Comparison of ENCODE assay signal across 19 cellular contexts in the genomic region with DNA sequence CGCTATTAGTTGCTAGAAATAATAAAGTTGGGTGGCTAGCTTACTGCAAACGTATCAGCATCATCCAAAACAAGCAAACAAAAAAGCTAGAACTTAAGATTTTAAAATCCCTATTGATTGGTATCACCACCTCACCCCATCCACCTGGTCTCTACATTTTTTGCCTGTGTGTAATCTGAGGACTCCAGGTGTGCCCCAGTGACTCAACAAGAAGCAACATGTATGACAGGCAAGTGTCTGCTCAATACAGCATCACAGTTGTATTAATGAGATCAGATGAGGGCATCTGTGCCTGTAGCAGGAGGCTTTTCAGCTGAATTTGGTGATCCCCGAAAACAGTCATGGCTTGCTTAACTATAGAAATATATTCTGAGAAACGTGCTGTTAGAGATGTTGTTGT. TPM values are rescaled to one million over a fixed set of nuclear protein-coding genes. Genes with fewer than 3 reads are reported as not detected.
A peak's percentile ranks its signal among the peaks of the same experiment; 100 is the strongest.
DNase-seq lines count a peak whose midpoint lies in the region; ATAC-seq, FAIRE-seq and TF ChIP-seq lines count a peak whose summit lies in the region.
"Had no signal": no experiment of that assay in that cellular context is flagged by ENCODE, and none has a peak within 500 bp of the region (broad histone marks: within the 10 kb centered on the region; RNA-seq: fewer than 3 reads in every experiment).

No MANE protein-coding gene starts in this region.

- H3K36me3 Mint-ChIP-seq in chondrocyte (ENCODE audit: low read depth), result no peaks in the 10 kb centered on the region

- H3K4me2 ChIP-seq in mammary epithelial cell (ENCODE audit: insufficient read depth, low read depth, low read length), result no peak overlapping the region
- peak overlapping the region; percentile 16 for H3K4me2 ChIP-seq in keratinocyte (ENCODE audit: control insufficient read depth, extremely low read depth, insufficient read depth, low read depth, low read length)
- H3K4me2 ChIP-seq: BLaER1 treated with 17β-estradiol and CSF1 and Interleukin-3, amounts not matched to agents 10 nM and 100 nM had no signal

- DNase-seq in NCI-H345 (lab: John Stamatoyannopoulos, UW) (peak; percentile 34), NCI-H345 treated with DMSO at 0.1 percent for 48 hours (lab: John Stamatoyannopoulos, UW; ENCODE audit: unreplicated experiment) (no peak), NCI-H1105 treated with DMSO at 0.1 percent for 48 hours (lab: John Stamatoyannopoulos, UW) (peak; percentile 36), mammary epithelial cell (peak; percentile 71), keratinocyte (ENCODE audit: low read depth, low spot score) (peak; percentile 58), chondrocyte (ENCODE audit: low spot score) (no peak), GOT3 (lab: John Stamatoyannopoulos, UW) (no peak)
- DNase-seq: ACHN; CD4-positive, alpha-beta T cell; DND-41; GDM1; HCEC 1CT; HFFc6 had no signal

- H3K9me1 ChIP-seq in keratinocyte (ENCODE audit: control insufficient read depth, extremely low read depth, insufficient read depth, low read length), result no peaks in the 10 kb centered on the region

- WGBS in mammary epithelial cell (ENCODE audit: low coverage, missing lambda C conversion rate), result 57% methylated on average over 4 of the region's 4 CpGs

- H3K27me3 ChIP-seq in mammary epithelial cell (ENCODE audit: insufficient read depth, low read length), result no peaks in the 10 kb centered on the region
- H3K27me3 ChIP-seq in keratinocyte (ENCODE audit: control insufficient read depth, extremely low read depth, insufficient read depth, low read length), result no peaks in the 10 kb centered on the region
- H3K27me3 ChIP-seq: BLaER1 treated with 17β-estradiol and CSF1 and Interleukin-3, amounts not matched to agents 10 nM and 100 nM had no signal

- no peak overlapping the region for H3K27ac Mint-ChIP-seq in chondrocyte (ENCODE audit: unreplicated experiment)
- H3K27ac Mint-ChIP-seq: CD4-positive, alpha-beta T cell; HFFc6 had no signal

- H2AFZ ChIP-seq in mammary epithelial cell (ENCODE audit: low read depth, low read length) (no peak overlapping the region), keratinocyte (ENCODE audit: control insufficient read depth, low read length) (peak overlapping the region; percentile 5)

- no peak for ATAC-seq in GM18858 (IDR thresholded peaks at IDR 0.05; ENCODE audit: unreplicated experiment)
- ATAC-seq: HepG2 had no signal

- no peak for TF ChIP-seq CTCF in mammary epithelial cell (conservative IDR thresholded peaks at IDR 0.05 in 1 of 2, IDR thresholded peaks at IDR 0.05 in 1 of 2; ENCODE audit: extremely low read depth in 1 of 2, insufficient read depth in 1 of 2, low read depth in 1 of 2, low read length in 2 of 2)
- TF ChIP-seq CTCF in keratinocyte (optimal IDR thresholded peaks at IDR 0.05 in 1 of 3, IDR thresholded peaks at IDR 0.05 in 1 of 3, conservative IDR thresholded peaks at IDR 0.05 in 1 of 3; ENCODE audit: extremely low read depth in 1 of 3, insufficient read depth in 2 of 3, low read length in 3 of 3), result no peak
- TF ChIP-seq CTCF in chondrocyte (IDR thresholded peaks at IDR 0.05), result no peak

- no peaks in the 10 kb centered on the region for H3K4me1 Mint-ChIP-seq in chondrocyte (ENCODE audit: low read depth)

- dilution Hi-C loops in mammary epithelial cell (cut with HindIII; ENCODE audit: low sequenced_read_pairs) (no loop called here), keratinocyte (cut with MboI; ENCODE audit: extremely low pct_ligation_motif_present, low sequenced_read_pairs) (no loop called here)

- no TSS peak for BruUV-seq in mammary epithelial cell (replicated peaks; lab: Mats Ljungman, UMichigan)

- H3K9me3 Mint-ChIP-seq in chondrocyte (ENCODE audit: low read depth), result peaks cover 5% of the 10 kb centered on the region

- intact Hi-C loops in mammary epithelial cell (cut with micrococcal nuclease), result loop anchor here (5.0 kb wide), 1 partner anchor 69 kb away; no protein-coding TSS in a partner anchor

- peak; percentile 53 for FAIRE-seq in keratinocyte (lab: Jason Lieb, UNC)
- FAIRE-seq: GM12892, GM19239, HepG2, HTR-8/SVneo had no signal

- H3K27me3 Mint-ChIP-seq in chondrocyte (ENCODE audit: low read depth), result no peaks in the 10 kb centered on the region
- H3K27me3 Mint-ChIP-seq: CD4-positive, alpha-beta T cell had no signal

- H4K20me1 ChIP-seq in mammary epithelial cell (ENCODE audit: insufficient read depth, low read length) (no peaks in the 10 kb centered on the region), keratinocyte (ENCODE audit: control insufficient read depth, extremely low read depth, insufficient read depth, low read length) (no peaks in the 10 kb centered on the region)
- H4K20me1 ChIP-seq: BLaER1 treated with 17β-estradiol and CSF1 and Interleukin-3, amounts not matched to agents 10 nM and 100 nM had no signal

- no peak overlapping the region for H3K4me3 Mint-ChIP-seq in chondrocyte (ENCODE audit: unreplicated experiment)
- H3K4me3 Mint-ChIP-seq: CD4-positive, alpha-beta T cell; HFFc6 had no signal

- H3K9ac ChIP-seq in mammary epithelial cell (ENCODE audit: insufficient read depth, low read length) (no peak overlapping the region), keratinocyte (ENCODE audit: control insufficient read depth, extremely low read depth, insufficient read depth, low read length) (no peak overlapping the region)
- H3K9ac ChIP-seq: BLaER1 treated with 17β-estradiol and CSF1 and Interleukin-3, amounts not matched to agents 10 nM and 100 nM had no signal

- H3K9me3 ChIP-seq in mammary epithelial cell (replicated peaks; ENCODE audit: insufficient read depth, low read length) (no peaks in the 10 kb centered on the region), keratinocyte (ENCODE audit: control insufficient read depth, low read depth, low read length) (no peaks in the 10 kb centered on the region)

- H3K4me1 ChIP-seq in mammary epithelial cell (ENCODE audit: insufficient read depth, low read length), result peaks cover 19% of the 10 kb centered on the region
- H3K4me1 ChIP-seq in keratinocyte (ENCODE audit: control insufficient read depth, extremely low read depth, insufficient read depth, low read length), result peaks cover 14% of the 10 kb centered on the region
- H3K4me1 ChIP-seq: BLaER1 treated with 17β-estradiol and CSF1 and Interleukin-3, amounts not matched to agents 10 nM and 100 nM had no signal

- H3K27ac ChIP-seq in mammary epithelial cell (ENCODE audit: insufficient read depth, low read depth, low read length) (no peak overlapping the region), keratinocyte (ENCODE audit: control insufficient read depth, insufficient read depth, low read length) (peak overlapping the region; percentile 32)
- H3K27ac ChIP-seq: BLaER1 treated with 17β-estradiol and CSF1 and Interleukin-3, amounts not matched to agents 10 nM and 100 nM had no signal

- H3K79me2 ChIP-seq in mammary epithelial cell (ENCODE audit: insufficient read depth, low read length) (no peaks in the 10 kb centered on the region), keratinocyte (ENCODE audit: control insufficient read depth, insufficient read depth, low read length) (no peaks in the 10 kb centered on the region)

- H3K36me3 ChIP-seq in mammary epithelial cell (ENCODE audit: insufficient read depth, low read length) (no peaks in the 10 kb centered on the region), keratinocyte (ENCODE audit: control insufficient read depth in 2 of 2, extremely low read depth in 1 of 2, insufficient read depth in 2 of 2, low read length in 2 of 2) (no peaks in the 10 kb centered on the region)
- H3K36me3 ChIP-seq: BLaER1 treated with 17β-estradiol and CSF1 and Interleukin-3, amounts not matched to agents 10 nM and 100 nM had no signal

- no peak overlapping the region for H3K4me3 ChIP-seq in mammary epithelial cell (replicated peaks in 1 of 3; ENCODE audit: insufficient read depth in 1 of 3, low read depth in 2 of 3, low read length in 3 of 3)
- no peak overlapping the region for H3K4me3 ChIP-seq in keratinocyte (ENCODE audit: control insufficient read depth in 2 of 3, extremely low read depth in 1 of 3, insufficient read depth in 2 of 3, low read depth in 1 of 3, low read length in 3 of 3)
- H3K4me3 ChIP-seq: BLaER1 treated with 17β-estradiol and CSF1 and Interleukin-3, amounts not matched to agents 10 nM and 100 nM had no signal

- in situ Hi-C loops in mammary epithelial cell (cut with MboI; ENCODE audit: low sequenced_read_pairs in 2 of 2), result no loop called here

- CTCF ChIA-PET in mammary epithelial cell (lab: Charles Lee; ENCODE audit: low non-redundant PET), result no interaction called here

RNA-seq across cellular contexts. Expression of a gene that starts 14.6 kb away (rescaled TPM):
- total RNA-seq in mammary epithelial cell (10 to 100 TPM; 13.0 to 14.9 TPM), chondrocyte (0.42 to 1.00 TPM (median 0.73 TPM) in 3 replicates)
- polyA plus RNA-seq in mammary epithelial cell (0.09 TPM), keratinocyte (0.05 to 0.07 TPM (median 0.05 TPM) in 3 replicates)
- polyA minus RNA-seq in mammary epithelial cell (not detected), keratinocyte (0.10 to 0.51 TPM in 2 of 3 replicates, not detected in the other)
- polyA plus RNA-seq in keratinocyte (2011; ENCODE audit: low read depth), result 0.45 TPM
- 0.08 and 0.12 TPM in 2 replicates for polyA plus RNA-seq in keratinocyte (2011; cell fraction: cytosol; rRNA removed)
- 0.39 and 0.43 TPM in 2 replicates for polyA plus RNA-seq in keratinocyte (2011; cell fraction: nucleus; rRNA removed)
- 0.02 and 0.35 TPM in 2 replicates for polyA plus RNA-seq in keratinocyte (2012; ENCODE audit: low replicate concordance)
- polyA minus RNA-seq in keratinocyte (2011; cell fraction: cytosol; rRNA and poly(A)+ RNA removed), result not detected
- 0.47 and 0.63 TPM in 2 replicates for polyA minus RNA-seq in keratinocyte (2011; cell fraction: nucleus; rRNA and poly(A)+ RNA removed)
- total RNA-seq: CD4-positive, alpha-beta T cell; HepG2 had no signal

Comparison
In these comparisons a context has a peak if more than half of its experiments do, and no peak if none do; other contexts are left out.
1. DNase-seq: peak in NCI-H345 (single experiment), NCI-H1105 treated with DMSO at 0.1 percent for 48 hours (single experiment), mammary epithelial cell (single experiment) and keratinocyte (single experiment); none in NCI-H345 treated with DMSO at 0.1 percent for 48 hours (single experiment), chondrocyte (single experiment) and GOT3 (single experiment).